33 cellular contexts compared by ENCODE assay signal in the genomic region with DNA sequence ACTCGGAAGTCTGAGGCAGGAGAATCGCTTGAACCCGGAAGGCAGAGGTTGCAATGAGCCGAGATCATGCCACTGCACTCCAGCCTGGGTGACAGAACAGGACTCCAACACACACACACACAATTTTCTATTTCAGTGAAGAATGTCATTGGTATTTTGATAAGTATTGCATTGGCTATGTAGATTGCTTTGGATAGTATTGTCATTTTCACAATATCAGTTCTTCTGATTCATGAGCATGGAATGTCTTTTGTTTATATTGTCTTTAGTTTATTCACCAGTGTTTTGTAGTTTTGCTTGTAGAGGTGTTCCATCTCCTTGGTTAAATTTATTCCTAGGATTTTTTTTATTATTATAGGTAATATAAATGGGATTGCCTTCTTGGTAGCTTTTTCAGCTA.
DNase-seq lines count a peak whose midpoint lies in the region; ATAC-seq, FAIRE-seq and TF ChIP-seq lines count a peak whose summit lies in the region.
"Had no signal": no experiment of that assay in that cellular context is flagged by ENCODE, and none has a peak within 500 bp of the region (broad histone marks: within the 10 kb centered on the region; RNA-seq: fewer than 3 reads in every experiment).

No MANE protein-coding gene starts in this region.

- in situ Hi-C loops in ACHN (cut with HindIII; ENCODE audit: low pct_ligation_motif_present, low pct_unique_long_range_greater_than_20kb, low sequenced_read_pairs) = no loop called here

- H3K4me3 ChIP-seq in bronchial epithelial cell (ENCODE audit: low read depth, low read length) = no peak overlapping the region
- H3K4me3 ChIP-seq: lung, ovary, suprapubic skin, upper lobe of right lung had no signal

- ATAC-seq in Right ventricle myocardium superior (ENCODE audit: poor library complexity) (no peak), HG02852 (IDR thresholded peaks at IDR 0.05; ENCODE audit: unreplicated experiment) (no peak), HG03378 (IDR thresholded peaks at IDR 0.05; ENCODE audit: unreplicated experiment) (no peak), HG02884 (IDR thresholded peaks at IDR 0.05; ENCODE audit: unreplicated experiment) (no peak)
- ATAC-seq: left cardiac atrium, upper lobe of right lung had no signal

- H3K36me3 ChIP-seq in bronchial epithelial cell (ENCODE audit: control insufficient read depth, insufficient read depth, low read length) = no peaks in the 10 kb centered on the region
- H3K36me3 ChIP-seq: ovary, suprapubic skin, upper lobe of right lung had no signal

- DNase-seq in ACHN (peak; percentile 6), LHCN-M2 (ENCODE audit: low read depth) (peak; percentile 40), bronchial epithelial cell (ENCODE audit: low read depth) (peak; percentile 62), kidney tubule cell (ENCODE audit: low spot score) (peak; percentile 81), Right ventricle myocardium superior (no peak)
- DNase-seq: activated CD4-positive, alpha-beta memory T cell treated with anti-CD3 and anti-CD28 coated beads, Interleukin-2, amount 10 ng/mL, durations not matched to agents 7 days and 5 days; activated CD8-positive, alpha-beta memory T cell treated with anti-CD3 and anti-CD28 coated beads, Interleukin-2, amount 50 U/mL, for 48 hours; activated naive CD4-positive, alpha-beta T cell treated with anti-CD3 and anti-CD28 coated beads, Interleukin-2, amount 10 ng/mL, durations not matched to agents 7 days and 5 days; AML-193; CD4-positive, CD25-positive, alpha-beta regulatory T cell; foreskin melanocyte; H7; IMR-90; left cardiac atrium; NCI-H1048; NCI-H2107; NCI-H345; NCI-H69; ovary; retina; SIG-M5; stimulated activated CD4-positive, alpha-beta T cell treated with anti-CD3 and anti-CD28 coated beads, Interleukin-1b, Interleukin-23, amount 100 ng/mL, for 48 hours; stimulated activated naive CD4-positive, alpha-beta T cell treated with Interleukin-2 at 50 U/mL for 16 hours; T-helper 9 cell; upper lobe of right lung had no signal

- H3K27me3 ChIP-seq in bronchial epithelial cell (ENCODE audit: control insufficient read depth, insufficient read depth, low read length) = no peaks in the 10 kb centered on the region
- H3K27me3 ChIP-seq: ovary, suprapubic skin, upper lobe of right lung had no signal

- TF ChIP-seq CTCF in bronchial epithelial cell (IDR thresholded peaks at IDR 0.05; ENCODE audit: insufficient read depth, low read length, severe bottlenecking) = no peak

- no peak for FAIRE-seq in bronchial epithelial cell (lab: Jason Lieb, UNC)
- FAIRE-seq: A204.1, colon, D721Med had no signal

- intact Hi-C loops in Right ventricle myocardium superior (cut with DNase I) = no loop called here
